In genomic region chr19:10762656-10763055, GRCh38 we compare ENCODE assay signal across 10 cellular contexts. TPM values are rescaled to one million over a fixed set of nuclear protein-coding genes. Genes with fewer than 3 reads are reported as not detected.
DNase-seq lines count a peak whose midpoint lies in the region; ATAC-seq and TF ChIP-seq lines count a peak whose summit lies in the region.
"Had no signal": no experiment of that assay in that cellular context is flagged by ENCODE, and none has a peak within 500 bp of the region (broad histone marks: within the 10 kb centered on the region; RNA-seq: fewer than 3 reads in every experiment).

No MANE protein-coding gene starts in this region.

- H3K27me3 ChIP-seq in duodenal mucosa (ENCODE audit: control insufficient read depth in 1 of 2, insufficient read depth in 2 of 2, low read length in 2 of 2) (no peaks in the 10 kb centered on the region), osteoblast (ENCODE audit: insufficient read depth, low read length) (no peaks in the 10 kb centered on the region)

- H2AFZ ChIP-seq in osteoblast (ENCODE audit: low read length) = no peak overlapping the region

- CTCF ChIA-PET in RWPE1 (lab: Yijun Ruan, JAX) = interaction anchor here (0.5 to 0.6 kb wide), 2 partner anchors 288 to 374 kb away, joined by 3 read pairs; no protein-coding TSS in a partner anchor

- H4K20me1 ChIP-seq in osteoblast (ENCODE audit: insufficient read depth, low read length) = peaks cover 64% of the 10 kb centered on the region

- TF ChIP-seq CTCF in RWPE1 (conservative IDR thresholded peaks at IDR 0.05; ENCODE audit: low read depth) (no peak), osteoblast (IDR thresholded peaks at IDR 0.05; ENCODE audit: extremely low read depth, low read depth, low read length) (no peak)

- POLR2A ChIA-PET in RWPE1 (lab: Yijun Ruan, JAX; ENCODE audit: low non-redundant PET) = no interaction called here

- ATAC-seq in activated CD4-positive, CD25-positive, alpha-beta regulatory T cell treated with anti-CD3 and anti-CD28 coated beads, Interleukin-2, amount 50 U/mL, for 24 hours = no peak

- peak overlapping the region; percentile 64 for H3K27ac ChIP-seq in RWPE1
- peak overlapping the region; percentile 20 for H3K27ac ChIP-seq in duodenal mucosa (ENCODE audit: low read depth, low read length)
- no peak overlapping the region for H3K27ac ChIP-seq in osteoblast (ENCODE audit: low read depth, low read length)
- H3K27ac ChIP-seq: SK-N-MC had no signal

- H3K9me3 ChIP-seq in duodenal mucosa (ENCODE audit: control insufficient read depth in 1 of 2, low read length in 2 of 2) (no peaks in the 10 kb centered on the region), osteoblast (ENCODE audit: low read depth, low read length) (no peaks in the 10 kb centered on the region)

- H3K4me3 ChIP-seq in duodenal mucosa (ENCODE audit: low read depth in 1 of 2, low read length in 2 of 2) (no peak overlapping the region), osteoblast (ENCODE audit: insufficient read depth, low read length) (no peak overlapping the region)
- H3K4me3 ChIP-seq: SK-N-MC had no signal

- H3K9ac ChIP-seq in duodenal mucosa (ENCODE audit: low read depth in 1 of 2, low read length in 2 of 2) = peak overlapping the region in 1 of 2 donors; percentile 11

- H3K4me2 ChIP-seq in osteoblast (ENCODE audit: insufficient read depth, low read length) = no peak overlapping the region

- peaks cover 75% of the 10 kb centered on the region for H3K79me2 ChIP-seq in osteoblast (ENCODE audit: insufficient read depth, low read length)

- DNase-seq in Caki2 (ENCODE audit: low read depth) (peak; percentile 94), RWPE1 (ENCODE audit: low spot score) (peak; percentile 20), osteoblast (ENCODE audit: insufficient read length, low spot score, missing footprints) (peak; percentile 14), NCI-H1436 (lab: John Stamatoyannopoulos, UW) (no peak), nucleus accumbens (lab: John Stamatoyannopoulos, UW) (no peak), NCI-H1105 (lab: John Stamatoyannopoulos, UW) (no peak)
- DNase-seq: NCI-H146 had no signal

- H3K4me1 ChIP-seq in duodenal mucosa (ENCODE audit: control insufficient read depth in 1 of 2, insufficient read depth in 2 of 2, low read length in 2 of 2) (peaks cover 59 to 67% of the 10 kb centered on the region in 2 donors), osteoblast (ENCODE audit: insufficient read depth, low read length) (peaks cover 20% of the 10 kb centered on the region)

- H3K36me3 ChIP-seq in duodenal mucosa (ENCODE audit: control insufficient read depth in 1 of 2, insufficient read depth in 2 of 2, low read length in 2 of 2) (peaks cover 13 to 14% of the 10 kb centered on the region in 2 donors), osteoblast (ENCODE audit: insufficient read depth, low read length) (peaks cover 17% of the 10 kb centered on the region)

- in situ Hi-C loops in Caki2 (cut with HindIII; ENCODE audit: low pct_unique_long_range_greater_than_20kb, low sequenced_read_pairs) = no loop called here

RNA-seq across cellular contexts. Expression of gene DNM2, which starts 44.8 kb away (rescaled TPM):
- total RNA-seq in Caki2 (2014; rRNA removed; shearing (Covaris generic); ENCODE audit: low replicate concordance) = 331 and 362 TPM in 2 replicates
- 89.6 and 102 TPM in 2 replicates for total RNA-seq in osteoblast

Comparison
In these comparisons a context has a peak if more than half of its experiments do, and no peak if none do; other contexts are left out.
1. DNase-seq: peak in Caki2 (single experiment), RWPE1 (single experiment) and osteoblast (single experiment); none in NCI-H1436 (single experiment), nucleus accumbens (0 of 56) and NCI-H1105 (single experiment).